ENCODE assay signal across 10 cellular contexts in the genomic region with DNA sequence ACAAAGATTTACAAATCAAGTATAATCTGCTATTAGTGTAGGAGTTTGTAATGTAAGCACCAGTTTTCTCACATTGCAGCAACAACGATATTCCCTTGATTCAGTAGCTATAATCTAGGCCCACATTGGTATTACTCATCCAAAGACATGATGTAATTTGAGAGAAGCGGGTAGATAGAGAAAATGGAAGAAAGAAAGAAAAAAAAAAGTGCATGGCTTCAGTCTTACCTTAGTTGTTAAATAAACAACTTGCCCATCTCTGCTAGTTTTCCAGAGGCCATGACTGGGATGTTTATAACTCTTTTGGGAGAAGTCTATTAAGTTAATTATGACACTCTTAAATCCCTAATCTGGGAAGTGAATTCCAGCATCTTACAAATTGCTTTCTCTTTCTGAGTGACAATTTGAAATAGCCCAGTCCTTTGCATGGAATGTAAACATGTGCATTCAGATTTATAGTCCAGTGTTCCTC. TPM values are rescaled to one million over a fixed set of nuclear protein-coding genes. Genes with fewer than 3 reads are reported as not detected.
DNase-seq lines count a peak whose midpoint lies in the region; ATAC-seq and TF ChIP-seq lines count a peak whose summit lies in the region.
"Had no signal": no experiment of that assay in that cellular context is flagged by ENCODE, and none has a peak within 500 bp of the region (broad histone marks: within the 10 kb centered on the region; RNA-seq: fewer than 3 reads in every experiment).

No MANE protein-coding gene starts in this region.

- H2AFZ ChIP-seq in smooth muscle cell (ENCODE audit: low read depth): peak overlapping the region; percentile 41

- peaks cover 6% of the 10 kb centered on the region for H3K4me1 ChIP-seq in smooth muscle cell (ENCODE audit: low read depth)

- H3K9me3 Mint-ChIP-seq in activated naive CD4-positive, alpha-beta T cell treated with anti-CD3 and anti-CD28 coated beads for 36 hours: no peaks in the 10 kb centered on the region
- no peaks in the 10 kb centered on the region for H3K9me3 Mint-ChIP-seq in effector memory CD8-positive, alpha-beta T cell
- H3K9me3 Mint-ChIP-seq: CD8-positive, alpha-beta memory T cell had no signal

- peaks cover 33% of the 10 kb centered on the region for H3K36me3 Mint-ChIP-seq in activated naive CD4-positive, alpha-beta T cell treated with anti-CD3 and anti-CD28 coated beads for 36 hours (ENCODE audit: low read depth)
- peaks cover 3% of the 10 kb centered on the region for H3K36me3 Mint-ChIP-seq in effector memory CD8-positive, alpha-beta T cell (ENCODE audit: insufficient read depth)

- H3K4me2 ChIP-seq in smooth muscle cell: peak overlapping the region; percentile 64

- peak overlapping the region; percentile 2 for H3K4me3 Mint-ChIP-seq in activated naive CD4-positive, alpha-beta T cell treated with anti-CD3 and anti-CD28 coated beads for 36 hours
- peak overlapping the region; percentile 22 to 30 for H3K4me3 Mint-ChIP-seq in effector memory CD8-positive, alpha-beta T cell

- no peak overlapping the region for H3K9ac ChIP-seq in smooth muscle cell (ENCODE audit: low read depth)

- CTCF ChIA-PET in activated naive CD4-positive, alpha-beta T cell treated with anti-CD3 and anti-CD28 coated beads for 36 hours (lab: Charles Lee): interaction anchor here (0.7 to 1.8 kb wide), 2 partner anchors 168 to 1243 kb away, joined by 3 to 7 read pairs; no protein-coding TSS in a partner anchor

- H3K27ac Mint-ChIP-seq in activated naive CD4-positive, alpha-beta T cell treated with anti-CD3 and anti-CD28 coated beads for 36 hours: no peak overlapping the region
- peak overlapping the region in 1 of 2 donors; percentile 50 for H3K27ac Mint-ChIP-seq in effector memory CD8-positive, alpha-beta T cell

- ATAC-seq in effector memory CD8-positive, alpha-beta T cell (replicated peaks): no peak
- ATAC-seq in GM18867 (IDR thresholded peaks at IDR 0.05; ENCODE audit: unreplicated experiment): no peak

- no peaks in the 10 kb centered on the region for H3K27me3 Mint-ChIP-seq in activated naive CD4-positive, alpha-beta T cell treated with anti-CD3 and anti-CD28 coated beads for 36 hours (ENCODE audit: low read depth)
- no peaks in the 10 kb centered on the region for H3K27me3 Mint-ChIP-seq in effector memory CD8-positive, alpha-beta T cell

- H3F3A ChIP-seq in smooth muscle cell (ENCODE audit: low read depth): peaks cover 3% of the 10 kb centered on the region

- H3K9me3 ChIP-seq in smooth muscle cell (replicated peaks; ENCODE audit: low read depth): no peaks in the 10 kb centered on the region

- H3K36me3 ChIP-seq in smooth muscle cell (ENCODE audit: low read depth): no peaks in the 10 kb centered on the region

- H4K20me1 ChIP-seq in smooth muscle cell (ENCODE audit: low read depth): no peaks in the 10 kb centered on the region

- intact Hi-C loops in activated naive CD4-positive, alpha-beta T cell treated with anti-CD3 and anti-CD28 coated beads for 36 hours (cut with micrococcal nuclease): loop anchor here (10.0 kb wide), 1 partner anchor 149 kb away; no protein-coding TSS in a partner anchor

- peak overlapping the region; percentile 54 for H3K27ac ChIP-seq in smooth muscle cell (ENCODE audit: low read depth)

- H3K27me3 ChIP-seq in smooth muscle cell (ENCODE audit: low read depth): no peaks in the 10 kb centered on the region

- no peak overlapping the region for H3K4me3 ChIP-seq in smooth muscle cell

- H3K4me1 Mint-ChIP-seq in activated naive CD4-positive, alpha-beta T cell treated with anti-CD3 and anti-CD28 coated beads for 36 hours (ENCODE audit: low read depth): peaks cover 29% of the 10 kb centered on the region
- peaks cover 20 to 21% of the 10 kb centered on the region in 2 donors for H3K4me1 Mint-ChIP-seq in effector memory CD8-positive, alpha-beta T cell (ENCODE audit: low read depth in 2 of 2)

- H3K79me2 ChIP-seq in smooth muscle cell (ENCODE audit: low read depth): peaks cover 60% of the 10 kb centered on the region

- DNase-seq in activated naive CD4-positive, alpha-beta T cell treated with anti-CD3 and anti-CD28 coated beads for 36 hours: no peak
- DNase-seq in activated naive CD4-positive, alpha-beta T cell (lab: John Stamatoyannopoulos, UW): no peak
- DNase-seq in RPMI7951 (ENCODE audit: low read depth) (peak; percentile 47), smooth muscle cell (lab: John Stamatoyannopoulos, UW; ENCODE audit: unreplicated experiment) (no peak), DMS53 treated with DMSO at 0.1 percent for 48 hours (lab: John Stamatoyannopoulos, UW; ENCODE audit: unreplicated experiment) (no peak), NCI-H1105 (lab: John Stamatoyannopoulos, UW) (no peak)
- no peak for DNase-seq in effector memory CD8-positive, alpha-beta T cell
- DNase-seq: CD8-positive, alpha-beta memory T cell; NCI-H1694 treated with DMSO at 0.1 percent for 48 hours had no signal

- TF ChIP-seq CTCF in smooth muscle cell (IDR thresholded peaks at IDR 0.05; ENCODE audit: borderline replicate concordance, insufficient read depth, poor library complexity, severe bottlenecking): no peak

- 18% methylated on average over 2 of the region's 2 CpGs for WGBS in smooth muscle cell (ENCODE audit: low lambda C conversion rate)

RNA-seq across cellular contexts. Expression of gene MELK, which starts 2.8 kb away (rescaled TPM):
- total RNA-seq in activated naive CD4-positive, alpha-beta T cell treated with anti-CD3 and anti-CD28 coated beads for 36 hours: 10 to 100 TPM; 53.9 to 55.3 TPM
- total RNA-seq in RPMI7951 (2014; rRNA removed; shearing (Covaris generic)): 94.6 and 121 TPM in 2 replicates
- 19.5 and 25.3 TPM in 2 replicates for total RNA-seq in smooth muscle cell
- polyA plus RNA-seq in smooth muscle cell: 15.3 and 20.1 TPM in 2 replicates
- polyA plus RNA-seq: CD8-positive, alpha-beta memory T cell had no signal
